17 cellular contexts compared by ENCODE assay signal in genomic region chr9:94449486-94449885, GRCh38.
DNase-seq lines count a peak whose midpoint lies in the region; ATAC-seq, FAIRE-seq and TF ChIP-seq lines count a peak whose summit lies in the region.
"Had no signal": no experiment of that assay in that cellular context is flagged by ENCODE, and none has a peak within 500 bp of the region (broad histone marks: within the 10 kb centered on the region; RNA-seq: fewer than 3 reads in every experiment).

No MANE protein-coding gene starts in this region.

- intact Hi-C loops in HepG2 (cut with micrococcal nuclease; ENCODE audit: unreplicated experiment): no loop called here
- intact Hi-C loops in right lobe of liver (cut with DNase I): no loop called here

- no peak for TF ChIP-seq RAD21 in HepG2 (CRISPR knock-in tag; IDR thresholded peaks at IDR 0.05)

- no peak overlapping the region for H3K27ac ChIP-seq in HepG2 (ENCODE audit: extremely low read length, insufficient read depth, low read length)
- no peak overlapping the region for H3K27ac ChIP-seq in right lobe of liver

- in situ Hi-C loops in HepG2 (cut with HindIII; ENCODE audit: extremely low pct_ligation_motif_present, low pct_unique_long_range_greater_than_20kb): no loop called here

- peaks cover 11 to 28% of the 10 kb centered on the region in 2 experiments; a peak in 4 of 5 replicates for H3K36me3 ChIP-seq in HepG2 (replicated peaks in 1 of 2; ENCODE audit: control insufficient read depth in 1 of 2, insufficient read depth in 2 of 2, low read length in 2 of 2)
- peaks cover 0 to 31% (median 6%) of the 10 kb centered on the region in 4 donors for H3K36me3 ChIP-seq in right lobe of liver

- TF ChIP-seq EP300 in HepG2 (IDR thresholded peaks at IDR 0.05; ENCODE audit: low read depth in 2 of 2, low read length in 2 of 2) (no peak), HepG2 (CRISPR knock-in tag; IDR thresholded peaks at IDR 0.05; ENCODE audit: borderline replicate concordance) (no peak)

- H3K79me2 ChIP-seq in HepG2 (ENCODE audit: insufficient read depth, low read length): no peaks in the 10 kb centered on the region

- H3K27me3 ChIP-seq in HepG2 (ENCODE audit: control insufficient read depth in 1 of 2, insufficient read depth in 2 of 2, low read length in 2 of 2) (no peaks in the 10 kb centered on the region), right lobe of liver (no peaks in the 10 kb centered on the region)

- H4K20me1 ChIP-seq in HepG2 (ENCODE audit: insufficient read depth, low read length): no peaks in the 10 kb centered on the region

- TF ChIP-seq CTCF in HepG2 (CRISPR knock-in tag; IDR thresholded peaks at IDR 0.05): no peak
- no peak for TF ChIP-seq CTCF in right lobe of liver (IDR thresholded peaks at IDR 0.05)

- no peaks in the 10 kb centered on the region for H3K9me3 Mint-ChIP-seq in activated T-helper 17 cell treated with anti-CD3 and anti-CD28 coated beads, Interleukin-2, amount 50 U/mL, for 72 hours
- H3K9me3 Mint-ChIP-seq: CD4-positive, CD25-positive, alpha-beta regulatory T cell; T-cell; T-helper 2 cell treated with Interferon-gamma antibody and Interleukin-4, amounts not matched to agents 5 μg/mL and 100 μg/mL, for 36 hours had no signal

- H3K4me1 Mint-ChIP-seq in activated T-helper 17 cell treated with anti-CD3 and anti-CD28 coated beads, Interleukin-2, amount 50 U/mL, for 72 hours: no peaks in the 10 kb centered on the region
- H3K4me1 Mint-ChIP-seq: T-cell had no signal

- FAIRE-seq in HepG2 (lab: Jason Lieb, UNC): no peak

- H3K4me3 ChIP-seq in HepG2 (replicated peaks in 1 of 3; ENCODE audit: insufficient read depth in 1 of 3, low read depth in 2 of 3, low read length in 3 of 3) (no peak overlapping the region), right lobe of liver (no peak overlapping the region)

- ATAC-seq in HepG2 (no peak), right lobe of liver (no peak), GM18519 (IDR thresholded peaks at IDR 0.05; ENCODE audit: low FRiP score, unreplicated experiment) (no peak)
- ATAC-seq in activated T-helper 17 cell treated with anti-CD3 and anti-CD28 coated beads, Interleukin-2, amount 50 U/mL, for 72 hours (replicated peaks): no peak
- ATAC-seq: Panc1, T-cell had no signal

- no peaks in the 10 kb centered on the region for H3K4me1 ChIP-seq in HepG2 (ENCODE audit: insufficient read depth, low read length)
- H3K4me1 ChIP-seq in right lobe of liver: no peaks in the 10 kb centered on the region

- CTCF ChIA-PET in HepG2 (lab: Yijun Ruan, JAX; ENCODE audit: low intra/inter-chr PET ratio, low total read pairs): no interaction called here

- H3K27me3 Mint-ChIP-seq in activated T-helper 17 cell treated with anti-CD3 and anti-CD28 coated beads, Interleukin-2, amount 50 U/mL, for 72 hours: no peaks in the 10 kb centered on the region
- H3K27me3 Mint-ChIP-seq: CD4-positive, CD25-positive, alpha-beta regulatory T cell; T-cell had no signal

- no TSS peak for BruUV-seq in HepG2 (replicated peaks; lab: Mats Ljungman, UMichigan)

- no peak overlapping the region for H3K4me2 ChIP-seq in HepG2 (ENCODE audit: low read depth, low read length)

- no peak overlapping the region for H3K9ac ChIP-seq in HepG2 (ENCODE audit: insufficient read depth, low read depth, low read length)

- H3K4me3 Mint-ChIP-seq in activated T-helper 17 cell treated with anti-CD3 and anti-CD28 coated beads, Interleukin-2, amount 50 U/mL, for 72 hours: no peak overlapping the region
- H3K4me3 Mint-ChIP-seq: CD4-positive, CD25-positive, alpha-beta regulatory T cell; T-cell; T-helper 2 cell treated with Interferon-gamma antibody and Interleukin-4, amounts not matched to agents 5 μg/mL and 100 μg/mL, for 36 hours had no signal

- 90% methylated on average over 2 of the region's 2 CpGs for WGBS in HepG2 (ENCODE audit: low lambda C conversion rate)
- WGBS in right lobe of liver (ENCODE audit: insufficient coverage, low coverage, low lambda C conversion rate, missing lambda C conversion rate): 100% methylated on average over 2 of the region's 2 CpGs

- H3K9me3 ChIP-seq in HepG2 (ENCODE audit: low read length) (no peaks in the 10 kb centered on the region), right lobe of liver (no peaks in the 10 kb centered on the region)

- no peak overlapping the region for H2AFZ ChIP-seq in HepG2 (ENCODE audit: low read length)

- DNase-seq in HepG2 (ENCODE audit: low spot score): no peak
- no peak for DNase-seq in right lobe of liver
- peak; percentile 16 for DNase-seq in MV-4-11 (lab: John Stamatoyannopoulos, UW)
- no peak for DNase-seq in stimulated activated CD4-positive, alpha-beta T cell treated with anti-CD3 and anti-CD28 coated beads, Interleukin-4, amount 100 ng/mL, for 24 hours
- no peak for DNase-seq in NCI-H1694 (lab: John Stamatoyannopoulos, UW)
- DNase-seq: CD4-positive, CD25-positive, alpha-beta regulatory T cell; EL; GF-D8; KBM-7; NCI-H1694 treated with DMSO at 0.1 percent for 48 hours; NCI-H446; NCI-H526; T-cell had no signal

- POLR2A ChIA-PET in HepG2 (lab: Yijun Ruan, JAX): no interaction called here

- H3K36me3 Mint-ChIP-seq in activated T-helper 17 cell treated with anti-CD3 and anti-CD28 coated beads, Interleukin-2, amount 50 U/mL, for 72 hours (ENCODE audit: low read depth): peaks cover 85% of the 10 kb centered on the region

- TF ChIP-seq POLR2A in HepG2 (IDR thresholded peaks at IDR 0.05; ENCODE audit: insufficient read depth in 1 of 2, low read depth in 2 of 2, low read length in 2 of 2): no peak
- TF ChIP-seq POLR2A in right lobe of liver (IDR thresholded peaks at IDR 0.05): no peak

- peak overlapping the region; percentile 73 for H3K27ac Mint-ChIP-seq in activated T-helper 17 cell treated with anti-CD3 and anti-CD28 coated beads, Interleukin-2, amount 50 U/mL, for 72 hours
- H3K27ac Mint-ChIP-seq: CD4-positive, CD25-positive, alpha-beta regulatory T cell; T-cell; T-helper 2 cell treated with Interferon-gamma antibody and Interleukin-4, amounts not matched to agents 5 μg/mL and 100 μg/mL, for 36 hours had no signal

TF ChIP-seq in HepG2, 621 proteins besides CTCF, POLR2A, EP300 and RAD21:
- TF ChIP-seq TCF7 (IDR thresholded peaks at IDR 0.05; ENCODE audit: low read depth) (no peak), MAFK (conservative IDR thresholded peaks at IDR 0.05 in 1 of 2, IDR thresholded peaks at IDR 0.05 in 1 of 2; ENCODE audit: low read length in 2 of 2) (peak; percentile 22 to 46; a peak in 2 of 4 replicates), NFE2L2 (IDR thresholded peaks at IDR 0.05; ENCODE audit: low read length) (peak; percentile 81), FOXK2 (IDR thresholded peaks at IDR 0.05) (no peak), MLLT10 (CRISPR knock-in tag; IDR thresholded peaks at IDR 0.05) (no peak), NCOA1 (CRISPR knock-in tag; IDR thresholded peaks at IDR 0.05) (no peak)
